24 cellular contexts compared by ENCODE assay signal in the genomic region with DNA sequence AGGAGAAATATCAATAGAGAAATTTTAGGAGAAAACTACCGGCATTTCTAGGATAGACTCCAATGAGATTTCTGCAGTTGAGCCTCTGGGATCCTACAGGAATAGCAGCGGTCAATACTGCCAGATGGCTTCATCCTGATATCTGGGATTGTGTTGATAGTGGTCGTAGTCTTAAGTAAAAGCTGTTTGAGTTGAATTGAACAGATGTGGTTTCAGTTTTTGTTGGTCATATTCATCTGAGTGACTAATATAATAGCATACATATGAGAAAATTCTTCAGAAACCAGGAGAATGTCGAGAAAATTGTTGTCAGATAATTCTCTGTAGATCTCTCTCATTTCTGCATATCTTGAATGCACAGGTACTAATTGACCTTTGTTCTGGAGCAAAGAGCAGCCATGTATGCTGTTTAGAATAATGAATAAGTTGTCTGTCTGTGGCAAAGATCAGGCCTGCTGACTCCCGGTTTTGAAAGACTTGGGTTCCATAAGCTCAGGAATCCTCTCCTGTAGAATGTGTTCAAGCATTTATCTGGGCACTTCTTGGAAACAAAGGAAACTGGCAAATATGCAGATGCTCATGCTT.
DNase-seq lines count a peak whose midpoint lies in the region; ATAC-seq and TF ChIP-seq lines count a peak whose summit lies in the region.
"Had no signal": no experiment of that assay in that cellular context is flagged by ENCODE, and none has a peak within 500 bp of the region (broad histone marks: within the 10 kb centered on the region; RNA-seq: fewer than 3 reads in every experiment).

No MANE protein-coding gene starts in this region.

- H3K4me3 Mint-ChIP-seq in activated naive CD4-positive, alpha-beta T cell treated with anti-CD3 and anti-CD28 coated beads for 36 hours, result no peak overlapping the region
- H3K4me3 Mint-ChIP-seq: activated CD4-positive, alpha-beta T cell treated with anti-CD3 and anti-CD28 coated beads, Interleukin-2, amount 10 ng/mL, durations not matched to agents 7 days and 5 days; activated naive CD4-positive, alpha-beta T cell treated with anti-CD3 and anti-CD28 coated beads, Interleukin-2, amount 50 U/mL, for 24 hours; CD4-positive, alpha-beta T cell; nephron progenitor cell; stimulated activated naive CD8-positive, alpha-beta T cell treated with anti-CD3 and anti-CD28 coated beads, Interleukin-15, Interleukin-2, amounts not matched to agents 100 ng/mL and 50 ng/mL, for 24 hours; T-helper 2 cell treated with Interferon-gamma antibody and Interleukin-4, amounts not matched to agents 5 μg/mL and 100 μg/mL, for 36 hours had no signal

- H3K4me2 ChIP-seq in smooth muscle cell, result peak overlapping the region; percentile 10

- H3K4me1 ChIP-seq in RWPE2 (ENCODE audit: insufficient read depth, poor library complexity, severe bottlenecking) (peaks cover 44% of the 10 kb centered on the region), foreskin keratinocyte (peaks cover 45% of the 10 kb centered on the region), smooth muscle cell (ENCODE audit: low read depth) (peaks cover 7% of the 10 kb centered on the region)

- peak overlapping the region; percentile 92 for H3K27ac ChIP-seq in RWPE2 (ENCODE audit: poor library complexity, severe bottlenecking)
- peak overlapping the region; percentile 26 for H3K27ac ChIP-seq in foreskin keratinocyte
- peak overlapping the region; percentile 95 for H3K27ac ChIP-seq in smooth muscle cell (ENCODE audit: low read depth)
- H3K27ac ChIP-seq: RWPE1, WERI-Rb-1 had no signal

- H3K27me3 ChIP-seq in RWPE2 (ENCODE audit: insufficient read depth, poor library complexity, severe bottlenecking) (no peaks in the 10 kb centered on the region), foreskin keratinocyte (no peaks in the 10 kb centered on the region), smooth muscle cell (ENCODE audit: low read depth) (no peaks in the 10 kb centered on the region)

- no peak overlapping the region for H2AFZ ChIP-seq in smooth muscle cell (ENCODE audit: low read depth)

- H3K9ac ChIP-seq in smooth muscle cell (ENCODE audit: low read depth), result no peak overlapping the region

- no peaks in the 10 kb centered on the region for H3K79me2 ChIP-seq in smooth muscle cell (ENCODE audit: low read depth)

- H3K9me3 ChIP-seq in RWPE2 (ENCODE audit: severe bottlenecking) (no peaks in the 10 kb centered on the region), smooth muscle cell (replicated peaks; ENCODE audit: low read depth) (no peaks in the 10 kb centered on the region)

- H3F3A ChIP-seq in smooth muscle cell (ENCODE audit: low read depth), result peaks cover 15% of the 10 kb centered on the region

- peaks cover 7% of the 10 kb centered on the region for H3K9me3 Mint-ChIP-seq in activated naive CD4-positive, alpha-beta T cell treated with anti-CD3 and anti-CD28 coated beads for 36 hours
- H3K9me3 Mint-ChIP-seq: activated CD4-positive, alpha-beta T cell treated with anti-CD3 and anti-CD28 coated beads, Interleukin-2, amount 10 ng/mL, durations not matched to agents 7 days and 5 days; activated naive CD4-positive, alpha-beta T cell treated with anti-CD3 and anti-CD28 coated beads, Interleukin-2, amount 50 U/mL, for 24 hours; CD4-positive, alpha-beta T cell; stimulated activated naive CD8-positive, alpha-beta T cell treated with anti-CD3 and anti-CD28 coated beads, Interleukin-15, Interleukin-2, amounts not matched to agents 100 ng/mL and 50 ng/mL, for 24 hours; T-helper 2 cell treated with Interferon-gamma antibody and Interleukin-4, amounts not matched to agents 5 μg/mL and 100 μg/mL, for 36 hours had no signal

- H3K36me3 Mint-ChIP-seq in activated naive CD4-positive, alpha-beta T cell treated with anti-CD3 and anti-CD28 coated beads for 36 hours (ENCODE audit: low read depth), result no peaks in the 10 kb centered on the region
- H3K36me3 Mint-ChIP-seq: activated naive CD4-positive, alpha-beta T cell treated with anti-CD3 and anti-CD28 coated beads, Interleukin-2, amount 50 U/mL, for 24 hours had no signal

- TF ChIP-seq CTCF in RWPE2 (IDR thresholded peaks at IDR 0.05; ENCODE audit: poor library complexity, severe bottlenecking) (no peak), foreskin keratinocyte (conservative IDR thresholded peaks at IDR 0.05) (no peak), smooth muscle cell (IDR thresholded peaks at IDR 0.05; ENCODE audit: borderline replicate concordance, insufficient read depth, poor library complexity, severe bottlenecking) (no peak)

- H3K27ac Mint-ChIP-seq in activated naive CD4-positive, alpha-beta T cell treated with anti-CD3 and anti-CD28 coated beads for 36 hours, result no peak overlapping the region
- H3K27ac Mint-ChIP-seq: activated CD4-positive, alpha-beta T cell treated with anti-CD3 and anti-CD28 coated beads, Interleukin-2, amount 10 ng/mL, durations not matched to agents 7 days and 5 days; activated naive CD4-positive, alpha-beta T cell treated with anti-CD3 and anti-CD28 coated beads, Interleukin-2, amount 50 U/mL, for 24 hours; CD4-positive, alpha-beta T cell; nephron progenitor cell; stimulated activated naive CD8-positive, alpha-beta T cell treated with anti-CD3 and anti-CD28 coated beads, Interleukin-15, Interleukin-2, amounts not matched to agents 100 ng/mL and 50 ng/mL, for 24 hours; T-helper 2 cell treated with Interferon-gamma antibody and Interleukin-4, amounts not matched to agents 5 μg/mL and 100 μg/mL, for 36 hours had no signal

- H3K36me3 ChIP-seq in RWPE2 (ENCODE audit: low read depth), result no peaks in the 10 kb centered on the region
- H3K36me3 ChIP-seq in smooth muscle cell (ENCODE audit: low read depth), result no peaks in the 10 kb centered on the region
- H3K36me3 ChIP-seq: WERI-Rb-1 had no signal

- H4K20me1 ChIP-seq in smooth muscle cell (ENCODE audit: low read depth), result no peaks in the 10 kb centered on the region

- CTCF ChIA-PET in activated naive CD4-positive, alpha-beta T cell treated with anti-CD3 and anti-CD28 coated beads for 36 hours (lab: Charles Lee), result no interaction called here

- WGBS in smooth muscle cell (ENCODE audit: low lambda C conversion rate), result 61% methylated on average over 5 of the region's 5 CpGs

- intact Hi-C loops in activated naive CD4-positive, alpha-beta T cell treated with anti-CD3 and anti-CD28 coated beads for 36 hours (cut with micrococcal nuclease), result no loop called here

- DNase-seq in HCEC 1CT, result peak; percentile 62
- DNase-seq in RWPE2 (ENCODE audit: low spot score), result no peak
- no peak for DNase-seq in foreskin keratinocyte
- DNase-seq in smooth muscle cell (lab: John Stamatoyannopoulos, UW; ENCODE audit: unreplicated experiment), result no peak
- no peak for DNase-seq in activated naive CD4-positive, alpha-beta T cell treated with anti-CD3 and anti-CD28 coated beads for 36 hours
- DNase-seq: activated CD4-positive, alpha-beta T cell treated with anti-CD3 and anti-CD28 coated beads, Interleukin-2, amount 10 ng/mL, durations not matched to agents 7 days and 5 days; CD4-positive, alpha-beta T cell; cerebellar nuclear complex; foreskin melanocyte; GDM1; KG1; MV-4-11; NCI-H187; NCI-H69; nephron progenitor cell; right cardiac atrium; stimulated activated CD4-positive, alpha-beta T cell treated with anti-CD3 and anti-CD28 coated beads, Interleukin-15, amount 100 ng/mL, for 24 hours; WERI-Rb-1 had no signal

- no peaks in the 10 kb centered on the region for H3K27me3 Mint-ChIP-seq in activated naive CD4-positive, alpha-beta T cell treated with anti-CD3 and anti-CD28 coated beads for 36 hours (ENCODE audit: low read depth)
- H3K27me3 Mint-ChIP-seq: activated CD4-positive, alpha-beta T cell treated with anti-CD3 and anti-CD28 coated beads, Interleukin-2, amount 10 ng/mL, durations not matched to agents 7 days and 5 days; CD4-positive, alpha-beta T cell; stimulated activated naive CD8-positive, alpha-beta T cell treated with anti-CD3 and anti-CD28 coated beads, Interleukin-15, Interleukin-2, amounts not matched to agents 100 ng/mL and 50 ng/mL, for 24 hours had no signal

- H3K4me1 Mint-ChIP-seq in activated naive CD4-positive, alpha-beta T cell treated with anti-CD3 and anti-CD28 coated beads for 36 hours (ENCODE audit: low read depth), result no peaks in the 10 kb centered on the region
- H3K4me1 Mint-ChIP-seq: activated CD4-positive, alpha-beta T cell treated with anti-CD3 and anti-CD28 coated beads, Interleukin-2, amount 10 ng/mL, durations not matched to agents 7 days and 5 days; activated naive CD4-positive, alpha-beta T cell treated with anti-CD3 and anti-CD28 coated beads, Interleukin-2, amount 50 U/mL, for 24 hours had no signal

- ATAC-seq in RWPE2 (ENCODE audit: low read depth) (no peak), foreskin keratinocyte (no peak), GM21447 (IDR thresholded peaks at IDR 0.05; ENCODE audit: unreplicated experiment) (no peak), HG03139 (IDR thresholded peaks at IDR 0.05; ENCODE audit: unreplicated experiment) (no peak)
- ATAC-seq: right cardiac atrium had no signal

- no peak overlapping the region for H3K4me3 ChIP-seq in RWPE2 (ENCODE audit: severe bottlenecking)
- H3K4me3 ChIP-seq in smooth muscle cell, result no peak overlapping the region

Comparison
In these comparisons a context has a peak if more than half of its experiments do, and no peak if none do; other contexts are left out.
1. H3K27ac ChIP-seq: peak in every context shown above with its lines; median percentile 95 in smooth muscle cell; 92 in RWPE2; 26 in foreskin keratinocyte.